Comparison of ENCODE assay signal across 8 cellular contexts in genomic region chr9:32524558-32525461, GRCh38. TPM values are rescaled to one million over a fixed set of nuclear protein-coding genes. Genes with fewer than 3 reads are reported as not detected.
DNase-seq lines count a peak whose midpoint lies in the region; ATAC-seq, FAIRE-seq and TF ChIP-seq lines count a peak whose summit lies in the region.

No MANE protein-coding gene starts in this region.

- no peaks in the 10 kb centered on the region for H3K27me3 ChIP-seq in SJSA1 (replicated peaks)
- no peaks in the 10 kb centered on the region for H3K27me3 ChIP-seq in endothelial cell of umbilical vein (ENCODE audit: control insufficient read depth in 2 of 2, insufficient read depth in 2 of 2, low read length in 2 of 2)

- no peaks in the 10 kb centered on the region for H4K20me1 ChIP-seq in endothelial cell of umbilical vein (replicated peaks; ENCODE audit: control insufficient read depth, extremely low read depth, insufficient read depth, low read length)

- intact Hi-C loops in endothelial cell of umbilical vein (cut with micrococcal nuclease), result no loop called here

- H3K9me3 ChIP-seq in SJSA1 (replicated peaks), result no peaks in the 10 kb centered on the region
- no peaks in the 10 kb centered on the region for H3K9me3 ChIP-seq in endothelial cell of umbilical vein (replicated peaks; ENCODE audit: control insufficient read depth, insufficient read depth, low read length)

- dilution Hi-C loops in endothelial cell of umbilical vein (cut with MboI; ENCODE audit: extremely low pct_ligation_motif_present, low sequenced_read_pairs), result no loop called here

- DNase-seq in DMS79 (lab: John Stamatoyannopoulos, UW) (peak; percentile 59), SJSA1 (ENCODE audit: low read depth in 1 of 2, low spot score in 2 of 2) (peak; percentile 14 to 32), endothelial cell of umbilical vein (ENCODE audit: low read depth, low spot score) (no peak), neural crest cell (ENCODE audit: low read depth, low spot score) (no peak), RCC 7860 (ENCODE audit: low spot score) (no peak), NK-92 (lab: John Stamatoyannopoulos, UW; ENCODE audit: unreplicated experiment) (no peak)

- H2AFZ ChIP-seq in endothelial cell of umbilical vein (ENCODE audit: low read depth, low read length), result peak overlapping the region; percentile 73

- peak overlapping the region; percentile 85 for H3K4me2 ChIP-seq in endothelial cell of umbilical vein (ENCODE audit: insufficient read depth, low read length)

- no peaks in the 10 kb centered on the region for H3K36me3 ChIP-seq in SJSA1
- no peaks in the 10 kb centered on the region for H3K36me3 ChIP-seq in endothelial cell of umbilical vein (ENCODE audit: control insufficient read depth in 2 of 2, extremely low read depth in 1 of 2, insufficient read depth in 2 of 2, low read length in 2 of 2)

- peaks cover 10% of the 10 kb centered on the region for H3K9me3 Mint-ChIP-seq in neural crest cell

- POLR2A ChIA-PET in endothelial cell of umbilical vein (lab: Charles Lee), result interaction anchor here (1.4 to 2.9 kb wide), 4 partner anchors 20 to 500 kb away, joined by 3 to 17 read pairs (median 10); partner anchors contain the start of gene DNAJA1

- H3K27ac ChIP-seq in SJSA1 (no peak overlapping the region), endothelial cell of umbilical vein (ENCODE audit: insufficient read depth, low read depth, low read length) (peak overlapping the region; percentile 59)

- peak overlapping the region; percentile 62 for H3K9ac ChIP-seq in endothelial cell of umbilical vein (replicated peaks; ENCODE audit: extremely low read depth, insufficient read depth, low read length)

- no TSS peak for BruUV-seq in endothelial cell of umbilical vein (replicated peaks; lab: Mats Ljungman, UMichigan)

- H3K4me1 ChIP-seq in SJSA1 (replicated peaks), result peaks cover 5% of the 10 kb centered on the region; the same call in 1 of the 2 replicates
- H3K4me1 ChIP-seq in endothelial cell of umbilical vein (ENCODE audit: control insufficient read depth, extremely low read depth, insufficient read depth, low read length), result peaks cover 15% of the 10 kb centered on the region

- no peak for FAIRE-seq in endothelial cell of umbilical vein (lab: Jason Lieb, UNC)
- FAIRE-seq in RCC 7860 (lab: Jason Lieb, UNC), result no peak

- no peak overlapping the region for H3K27ac Mint-ChIP-seq in neural crest cell (ENCODE audit: unreplicated experiment)

- H3K4me3 Mint-ChIP-seq in neural crest cell, result peak overlapping the region; percentile 90

- TF ChIP-seq POLR2A in endothelial cell of umbilical vein (IDR thresholded peaks at IDR 0.05; ENCODE audit: low read depth, low read length), result no peak

- peaks cover 23% of the 10 kb centered on the region for H3K36me3 Mint-ChIP-seq in neural crest cell (ENCODE audit: low read depth)

- ATAC-seq in HG02852 (IDR thresholded peaks at IDR 0.05; ENCODE audit: unreplicated experiment), result peak; percentile 34
- ATAC-seq in GM19035 (IDR thresholded peaks at IDR 0.05; ENCODE audit: unreplicated experiment), result no peak

- H3K9me1 ChIP-seq in endothelial cell of umbilical vein (replicated peaks; ENCODE audit: control insufficient read depth, extremely low read depth, insufficient read depth, low read length), result no peaks in the 10 kb centered on the region

- H3K27me3 Mint-ChIP-seq in neural crest cell (ENCODE audit: low read depth), result no peaks in the 10 kb centered on the region

- H3K79me2 ChIP-seq in endothelial cell of umbilical vein (ENCODE audit: control insufficient read depth, insufficient read depth, low read length), result peaks cover 30% of the 10 kb centered on the region

- CTCF ChIA-PET in endothelial cell of umbilical vein (lab: Charles Lee), result interaction anchor here (0.7 to 4.9 kb wide), 15 partner anchors 10 to 500 kb away, joined by 3 to 172 read pairs (median 15); no protein-coding TSS in a partner anchor

- H3K4me1 Mint-ChIP-seq in neural crest cell, result peaks cover 23% of the 10 kb centered on the region

- no peak for TF ChIP-seq CTCF in endothelial cell of umbilical vein (IDR thresholded peaks at IDR 0.05; ENCODE audit: extremely low read depth in 1 of 2, insufficient read depth in 1 of 2, low read depth in 1 of 2, low read length in 2 of 2)
- TF ChIP-seq CTCF in neural crest cell (conservative IDR thresholded peaks at IDR 0.05), result no peak

- H3K4me3 ChIP-seq in SJSA1 (peak overlapping the region; percentile 48), endothelial cell of umbilical vein (replicated peaks in 1 of 3; ENCODE audit: insufficient read depth in 1 of 3, low read depth in 1 of 3, low read length in 3 of 3) (peak overlapping the region; percentile 78 to 88 (median 83))

TF ChIP-seq in endothelial cell of umbilical vein, 7 proteins besides CTCF, POLR2A, EP300 and RAD21:
- TF ChIP-seq MYC (IDR thresholded peaks at IDR 0.05; ENCODE audit: low read depth, low read length), result no peak
- no peak for TF ChIP-seq FOS (IDR thresholded peaks at IDR 0.05; ENCODE audit: borderline replicate concordance, insufficient read depth, low read length)
- TF ChIP-seq EZH2 (IDR thresholded peaks at IDR 0.05; ENCODE audit: borderline replicate concordance, low read depth, low read length, severe bottlenecking), result no peak
- TF ChIP-seq JUN (IDR thresholded peaks at IDR 0.05; ENCODE audit: borderline replicate concordance, insufficient read depth, insufficient read length, low read depth), result no peak
- no peak for TF ChIP-seq POLR2AphosphoS5 (IDR thresholded peaks at IDR 0.05; ENCODE audit: insufficient read depth, low read depth, low read length)
- no peak for TF ChIP-seq MAX (IDR thresholded peaks at IDR 0.05; ENCODE audit: insufficient read depth, insufficient read length)
- TF ChIP-seq GATA2 (IDR thresholded peaks at IDR 0.05; ENCODE audit: insufficient read depth, insufficient read length, low read depth, low read length), result no peak

RNA-seq across cellular contexts. Expression of gene RIGI, which starts 1.2 kb away (rescaled TPM):
- 3.2 and 6.3 TPM in 2 replicates for total RNA-seq in SJSA1 (2014; rRNA removed; shearing (Covaris generic))
- total RNA-seq in endothelial cell of umbilical vein (11.4 and 13.3 TPM in 2 replicates), neural crest cell (6.4 and 6.6 TPM in 2 replicates)
- 3.8 and 4.5 TPM in 2 replicates for polyA plus RNA-seq in endothelial cell of umbilical vein
- 5.3 and 5.7 TPM in 2 replicates for polyA plus RNA-seq in endothelial cell of umbilical vein (2011; cell fraction: cytosol; rRNA removed)
- 8.4 and 10.7 TPM in 2 replicates for polyA plus RNA-seq in endothelial cell of umbilical vein (2011; cell fraction: nucleus; rRNA removed)
- polyA plus RNA-seq in endothelial cell of umbilical vein (2012), result 18.4 and 21.6 TPM in 2 replicates
- 7.5 and 8.0 TPM in 2 replicates for polyA minus RNA-seq in endothelial cell of umbilical vein
- polyA minus RNA-seq in endothelial cell of umbilical vein (2011; cell fraction: cytosol; rRNA and poly(A)+ RNA removed), result 0.82 TPM
- 8.1 and 12.6 TPM in 2 replicates for polyA minus RNA-seq in endothelial cell of umbilical vein (2011; cell fraction: nucleus; rRNA and poly(A)+ RNA removed)

RNA-seq across cellular contexts. Expression of gene SMIM27, which starts 27.3 kb away (rescaled TPM):
- 0.16 and 2.0 TPM in 2 replicates for total RNA-seq in SJSA1 (2014; rRNA removed; shearing (Covaris generic))
- total RNA-seq in endothelial cell of umbilical vein (9.5 and 11.5 TPM in 2 replicates), neural crest cell (10.2 and 13.6 TPM in 2 replicates)
- polyA plus RNA-seq in endothelial cell of umbilical vein, result 2.6 and 3.4 TPM in 2 replicates
- polyA plus RNA-seq in endothelial cell of umbilical vein (2011; cell fraction: cytosol; rRNA removed), result 3.2 and 3.7 TPM in 2 replicates
- 2.7 and 2.9 TPM in 2 replicates for polyA plus RNA-seq in endothelial cell of umbilical vein (2011; cell fraction: nucleus; rRNA removed)
- polyA plus RNA-seq in endothelial cell of umbilical vein (2012), result 19.4 and 20.1 TPM in 2 replicates
- 1.00 and 7.6 TPM in 2 replicates for polyA minus RNA-seq in endothelial cell of umbilical vein
- polyA minus RNA-seq in endothelial cell of umbilical vein (2011; cell fraction: cytosol; rRNA and poly(A)+ RNA removed), result 3.1 TPM
- polyA minus RNA-seq in endothelial cell of umbilical vein (2011; cell fraction: nucleus; rRNA and poly(A)+ RNA removed), result 3.2 and 4.3 TPM in 2 replicates

RNA-seq across cellular contexts. Expression of gene TOPORS, which starts 27.6 kb away (rescaled TPM):
- total RNA-seq in SJSA1 (2014; rRNA removed; shearing (Covaris generic)), result 14.2 and 14.7 TPM in 2 replicates
- total RNA-seq in endothelial cell of umbilical vein (16.2 and 16.8 TPM in 2 replicates), neural crest cell (20.8 and 21.0 TPM in 2 replicates)
- polyA plus RNA-seq in endothelial cell of umbilical vein, result 4.8 and 6.1 TPM in 2 replicates
- 6.5 and 7.2 TPM in 2 replicates for polyA plus RNA-seq in endothelial cell of umbilical vein (2011; cell fraction: cytosol; rRNA removed)
- 13.3 and 17.6 TPM in 2 replicates for polyA plus RNA-seq in endothelial cell of umbilical vein (2011; cell fraction: nucleus; rRNA removed)
- 14.6 and 16.9 TPM in 2 replicates for polyA plus RNA-seq in endothelial cell of umbilical vein (2012)
- polyA minus RNA-seq in endothelial cell of umbilical vein, result 23.7 and 25.4 TPM in 2 replicates
- polyA minus RNA-seq in endothelial cell of umbilical vein (2011; cell fraction: cytosol; rRNA and poly(A)+ RNA removed), result 11.6 TPM
- 25.2 and 40.3 TPM in 2 replicates for polyA minus RNA-seq in endothelial cell of umbilical vein (2011; cell fraction: nucleus; rRNA and poly(A)+ RNA removed)

RNA-seq across cellular contexts. Expression of gene NDUFB6, which starts 48.1 kb away (rescaled TPM):
- total RNA-seq in SJSA1 (2014; rRNA removed; shearing (Covaris generic)), result 70.3 and 74.9 TPM in 2 replicates
- total RNA-seq in endothelial cell of umbilical vein (53.5 and 54.2 TPM in 2 replicates), neural crest cell (55.5 and 56.7 TPM in 2 replicates)
- 35.8 and 59.2 TPM in 2 replicates for polyA plus RNA-seq in endothelial cell of umbilical vein
- polyA plus RNA-seq in endothelial cell of umbilical vein (2011; cell fraction: cytosol; rRNA removed), result 61.4 and 72.8 TPM in 2 replicates
- 22.9 TPM in 2 replicates for polyA plus RNA-seq in endothelial cell of umbilical vein (2011; cell fraction: nucleus; rRNA removed)
- 54.9 and 57.8 TPM in 2 replicates for polyA plus RNA-seq in endothelial cell of umbilical vein (2012)
- polyA minus RNA-seq in endothelial cell of umbilical vein, result 12.0 and 12.4 TPM in 2 replicates
- 47.4 TPM for polyA minus RNA-seq in endothelial cell of umbilical vein (2011; cell fraction: cytosol; rRNA and poly(A)+ RNA removed)
- 3.7 and 7.2 TPM in 2 replicates for polyA minus RNA-seq in endothelial cell of umbilical vein (2011; cell fraction: nucleus; rRNA and poly(A)+ RNA removed)

Comparison
In these comparisons a context has a peak if more than half of its experiments do, and no peak if none do; other contexts are left out.
1. DNase-seq: peak in DMS79 (single experiment) and SJSA1 (2 of 2); none in endothelial cell of umbilical vein (single experiment), neural crest cell (single experiment), RCC 7860 (single experiment) and NK-92 (single experiment).